18 cellular contexts compared by ENCODE assay signal in the genomic region with DNA sequence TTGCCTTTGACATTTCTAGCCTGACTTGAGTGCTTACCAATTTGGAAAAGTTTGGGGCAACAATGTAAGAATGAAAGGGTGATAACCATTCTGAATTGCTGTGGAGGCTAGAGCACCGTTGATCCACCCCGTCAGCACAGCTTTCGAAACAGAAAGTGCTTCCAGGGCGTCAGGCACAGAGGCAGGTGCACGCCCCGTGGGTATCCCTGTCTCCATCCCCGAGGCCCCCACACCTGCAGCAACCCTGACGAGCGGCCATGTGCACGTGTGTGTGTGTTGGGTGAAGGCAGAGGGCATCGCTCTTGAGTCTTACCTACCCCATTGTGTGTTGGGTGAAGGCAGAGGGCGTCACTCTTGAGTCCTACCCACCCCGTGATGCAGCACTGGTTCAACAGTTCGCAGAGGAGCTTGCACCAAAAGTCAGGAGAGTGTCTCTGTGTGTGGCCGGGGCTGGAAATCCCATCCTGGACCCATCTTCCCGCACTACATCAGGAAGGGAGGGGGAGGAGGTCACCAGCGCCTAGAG.
DNase-seq lines count a peak whose midpoint lies in the region; ATAC-seq and TF ChIP-seq lines count a peak whose summit lies in the region.
"Had no signal": no experiment of that assay in that cellular context is flagged by ENCODE, and none has a peak within 500 bp of the region (broad histone marks: within the 10 kb centered on the region; RNA-seq: fewer than 3 reads in every experiment).

No MANE protein-coding gene starts in this region.

- H3K4me3 Mint-ChIP-seq in osteocyte (ENCODE audit: unreplicated experiment), result no peak overlapping the region
- H3K4me3 Mint-ChIP-seq: CD4-positive, alpha-beta T cell; HFFc6 had no signal

- H3K36me3 Mint-ChIP-seq in osteocyte (ENCODE audit: unreplicated experiment), result no peaks in the 10 kb centered on the region

- peaks cover 24% of the 10 kb centered on the region for H3K4me1 Mint-ChIP-seq in osteocyte (ENCODE audit: unreplicated experiment)

- H3F3A ChIP-seq in Loucy (ENCODE audit: low read depth), result no peaks in the 10 kb centered on the region

- H3K36me3 ChIP-seq in Loucy (ENCODE audit: insufficient read depth, low read length), result no peaks in the 10 kb centered on the region
- H3K36me3 ChIP-seq: BLaER1 treated with 17β-estradiol and CSF1 and Interleukin-3, amounts not matched to agents 10 nM and 100 nM had no signal

- no peak overlapping the region for H2AFZ ChIP-seq in Loucy (ENCODE audit: low read length)

- H3K9me2 ChIP-seq in Loucy (replicated peaks; ENCODE audit: low read depth, low read length), result no peaks in the 10 kb centered on the region

- H3K4me1 ChIP-seq in Loucy (ENCODE audit: insufficient read depth, low read length, poor library complexity, severe bottlenecking), result peaks cover 11% of the 10 kb centered on the region

- no peak overlapping the region for H3K27ac Mint-ChIP-seq in osteocyte (ENCODE audit: unreplicated experiment)
- H3K27ac Mint-ChIP-seq: CD4-positive, alpha-beta T cell; HFFc6 had no signal

- DNase-seq in D341Med (ENCODE audit: low spot score) (peak; percentile 8), left lobe of liver (ENCODE audit: low spot score) (peak; percentile 32), osteocyte (ENCODE audit: extremely low spot score, unreplicated experiment) (peak; percentile 78), cerebellar nuclear complex (lab: John Stamatoyannopoulos, UW) (no peak), NK-92 (lab: John Stamatoyannopoulos, UW; ENCODE audit: unreplicated experiment) (no peak), NCI-H82 treated with DMSO at 0.1 percent for 48 hours (lab: John Stamatoyannopoulos, UW; ENCODE audit: unreplicated experiment) (no peak), erythroblast (lab: John Stamatoyannopoulos, UW) (no peak)
- DNase-seq: ACHN; Calu3; CD4-positive, alpha-beta T cell; DMS79; GOT3; HCEC 1CT; HFFc6 had no signal

- ATAC-seq in left lobe of liver, result no peak
- ATAC-seq: GM12878, HepG2 had no signal

- peaks cover 11% of the 10 kb centered on the region for H3K9me3 Mint-ChIP-seq in osteocyte (ENCODE audit: unreplicated experiment)

- H3K79me2 ChIP-seq in Loucy (ENCODE audit: insufficient read depth, low read length), result no peaks in the 10 kb centered on the region

- H3K4me3 ChIP-seq in Loucy (ENCODE audit: low read length, poor library complexity, severe bottlenecking), result no peak overlapping the region
- H3K4me3 ChIP-seq: BLaER1 treated with 17β-estradiol and CSF1 and Interleukin-3, amounts not matched to agents 10 nM and 100 nM; GM12878 had no signal

- no peaks in the 10 kb centered on the region for H3K27me3 Mint-ChIP-seq in osteocyte (ENCODE audit: unreplicated experiment)

- no peak for TF ChIP-seq CTCF in Loucy (conservative IDR thresholded peaks at IDR 0.05; ENCODE audit: low read length)
- TF ChIP-seq CTCF in osteocyte (IDR thresholded peaks at IDR 0.05), result no peak

- no peak overlapping the region for H3K4me2 ChIP-seq in Loucy (ENCODE audit: low read depth, low read length, poor library complexity, severe bottlenecking)

- H3K27me3 ChIP-seq in Loucy (ENCODE audit: insufficient read depth, low read length, poor library complexity, severe bottlenecking), result no peaks in the 10 kb centered on the region
- H3K27me3 ChIP-seq: BLaER1 treated with 17β-estradiol and CSF1 and Interleukin-3, amounts not matched to agents 10 nM and 100 nM had no signal

- no peaks in the 10 kb centered on the region for H4K20me1 ChIP-seq in Loucy (ENCODE audit: insufficient read depth, low read length, poor library complexity, severe bottlenecking)
- H4K20me1 ChIP-seq: BLaER1 treated with 17β-estradiol and CSF1 and Interleukin-3, amounts not matched to agents 10 nM and 100 nM had no signal

- TF ChIP-seq POLR2A in erythroblast (IDR thresholded peaks at IDR 0.05; ENCODE audit: low read length), result no peak

- H3K9me3 ChIP-seq in Loucy (ENCODE audit: insufficient read depth, low read depth, low read length), result no peaks in the 10 kb centered on the region

- H3K9ac ChIP-seq in Loucy (ENCODE audit: low read depth, low read length, poor library complexity, severe bottlenecking), result peak overlapping the region; percentile 16
- H3K9ac ChIP-seq: BLaER1 treated with 17β-estradiol and CSF1 and Interleukin-3, amounts not matched to agents 10 nM and 100 nM had no signal

Comparison
In these comparisons a context has a peak if more than half of its experiments do, and no peak if none do; other contexts are left out.
1. DNase-seq: peak in D341Med (single experiment), left lobe of liver (single experiment) and osteocyte (single experiment); none in cerebellar nuclear complex (0 of 2), NK-92 (single experiment), NCI-H82 treated with DMSO at 0.1 percent for 48 hours (single experiment) and erythroblast (0 of 2).